In genomic region chr17:4933646-4934045, GRCh38 we compare ENCODE assay signal across 18 cellular contexts. TPM values are rescaled to one million over a fixed set of nuclear protein-coding genes. Genes with fewer than 3 reads are reported as not detected.
DNase-seq lines count a peak whose midpoint lies in the region; ATAC-seq and TF ChIP-seq lines count a peak whose summit lies in the region.
"Had no signal": no experiment of that assay in that cellular context is flagged by ENCODE, and none has a peak within 500 bp of the region (broad histone marks: within the 10 kb centered on the region; RNA-seq: fewer than 3 reads in every experiment).

No MANE protein-coding gene starts in this region.

- intact Hi-C loops in CD4-positive, alpha-beta T cell (cut with DNase I, micrococcal nuclease) = no loop called here
- intact Hi-C loops in naive thymus-derived CD4-positive, alpha-beta T cell (cut with micrococcal nuclease) = no loop called here

- peak overlapping the region; percentile 70 to 91 (median 82); a peak in 21 of 22 replicates for H3K4me2 ChIP-seq in BLaER1 treated with 17β-estradiol and CSF1 and Interleukin-3, amounts not matched to agents 10 nM and 100 nM

- no peak for TF ChIP-seq CTCF in CD4-positive, alpha-beta T cell (IDR thresholded peaks at IDR 0.05)

- no peak overlapping the region for H3K4me3 ChIP-seq in BLaER1 treated with 17β-estradiol and CSF1 and Interleukin-3, amounts not matched to agents 10 nM and 100 nM
- H3K4me3 ChIP-seq in naive thymus-derived CD4-positive, alpha-beta T cell (ENCODE audit: low read length) = no peak overlapping the region
- H3K4me3 ChIP-seq: colonic mucosa, tibial artery had no signal

- H3K4me1 Mint-ChIP-seq in CD4-positive, alpha-beta T cell (ENCODE audit: low read depth) = peaks cover 22% of the 10 kb centered on the region
- peaks cover 28% of the 10 kb centered on the region for H3K4me1 Mint-ChIP-seq in activated naive CD8-positive, alpha-beta T cell (ENCODE audit: low read depth)
- H3K4me1 Mint-ChIP-seq in naive thymus-derived CD4-positive, alpha-beta T cell = peaks cover 31 to 56% (median 38%) of the 10 kb centered on the region in 7 donors

- H4K20me1 ChIP-seq in BLaER1 treated with 17β-estradiol and CSF1 and Interleukin-3, amounts not matched to agents 10 nM and 100 nM = peaks cover 0 to 40% (median 10%) of the 10 kb centered on the region in 11 experiments; a peak in 12 of 22 replicates

- CTCF ChIA-PET in CD4-positive, alpha-beta T cell (lab: Charles Lee) = no interaction called here
- CTCF ChIA-PET in naive thymus-derived CD4-positive, alpha-beta T cell (lab: Charles Lee) = no interaction called here

- H3K36me3 Mint-ChIP-seq in CD4-positive, alpha-beta T cell (ENCODE audit: low read depth) = peaks cover 29% of the 10 kb centered on the region
- no peaks in the 10 kb centered on the region for H3K36me3 Mint-ChIP-seq in activated naive CD8-positive, alpha-beta T cell
- peaks cover 13 to 27% (median 17%) of the 10 kb centered on the region in 5 donors for H3K36me3 Mint-ChIP-seq in naive thymus-derived CD4-positive, alpha-beta T cell

- no peak for TF ChIP-seq POLR2A in GM18505 (IDR thresholded peaks at IDR 0.05; ENCODE audit: borderline replicate concordance, extremely low read depth, insufficient read depth, insufficient read length)

- H3K9me3 ChIP-seq in BLaER1 treated with 17β-estradiol and CSF1 and Interleukin-3, amounts not matched to agents 10 nM and 100 nM (replicated peaks in 1 of 11) = no peaks in the 10 kb centered on the region
- H3K9me3 ChIP-seq in CD4-positive, alpha-beta T cell (ENCODE audit: control insufficient read depth, low read length) = no peaks in the 10 kb centered on the region
- H3K9me3 ChIP-seq in naive thymus-derived CD4-positive, alpha-beta T cell (ENCODE audit: control insufficient read depth in 2 of 3, low read length in 3 of 3) = no peaks in the 10 kb centered on the region
- H3K9me3 ChIP-seq: colonic mucosa, SJSA1, tibial artery had no signal

- peak overlapping the region; percentile 46 for H3K27ac Mint-ChIP-seq in CD4-positive, alpha-beta T cell
- H3K27ac Mint-ChIP-seq in activated naive CD8-positive, alpha-beta T cell = peak overlapping the region; percentile 34
- peak overlapping the region in 7 of 9 donors; percentile 34 to 79 (median 57) for H3K27ac Mint-ChIP-seq in naive thymus-derived CD4-positive, alpha-beta T cell

- no peak for DNase-seq in CD4-positive, alpha-beta T cell
- DNase-seq in naive thymus-derived CD4-positive, alpha-beta T cell = no peak
- DNase-seq in Ammon's horn (ENCODE audit: low spot score) = no peak
- no peak for DNase-seq in NCI-H2107 treated with DMSO at 0.1 percent for 48 hours (lab: John Stamatoyannopoulos, UW; ENCODE audit: unreplicated experiment)
- DNase-seq: colonic mucosa, GOT3, NCI-H2081 treated with DMSO at 0.1 percent for 48 hours, NCI-H526 treated with DMSO at 0.1 percent for 48 hours, small intestine, tibial artery had no signal

- H3K9me3 Mint-ChIP-seq in CD4-positive, alpha-beta T cell = no peaks in the 10 kb centered on the region
- no peaks in the 10 kb centered on the region for H3K9me3 Mint-ChIP-seq in activated naive CD8-positive, alpha-beta T cell (ENCODE audit: low read depth)
- H3K9me3 Mint-ChIP-seq in naive thymus-derived CD4-positive, alpha-beta T cell = peaks cover 0 to 1% (median 0%) of the 10 kb centered on the region in 11 donors
- H3K9me3 Mint-ChIP-seq: IgD-negative memory B cell had no signal

- peaks cover 28 to 61% (median 42%) of the 10 kb centered on the region in 11 experiments for H3K36me3 ChIP-seq in BLaER1 treated with 17β-estradiol and CSF1 and Interleukin-3, amounts not matched to agents 10 nM and 100 nM
- H3K36me3 ChIP-seq in naive thymus-derived CD4-positive, alpha-beta T cell (ENCODE audit: control insufficient read depth in 2 of 3, insufficient read depth in 3 of 3, low read length in 3 of 3) = peaks cover 0 to 32% (median 7%) of the 10 kb centered on the region in 3 experiments

- H3K27ac ChIP-seq in BLaER1 treated with 17β-estradiol and CSF1 and Interleukin-3, amounts not matched to agents 10 nM and 100 nM = peak overlapping the region in 6 of 11 experiments; percentile 2 to 50 (median 38); a peak in 6 of 22 replicates
- no peak overlapping the region for H3K27ac ChIP-seq in CD4-positive, alpha-beta T cell (ENCODE audit: low read depth, low read length)
- H3K27ac ChIP-seq in naive thymus-derived CD4-positive, alpha-beta T cell (ENCODE audit: low read depth, low read length) = no peak overlapping the region
- H3K27ac ChIP-seq: colonic mucosa, SJSA1, tibial artery had no signal

- POLR2A ChIA-PET in CD4-positive, alpha-beta T cell (lab: Charles Lee) = interaction anchor here (1.3 kb wide), 1 partner anchor 34 kb away, joined by 10 read pairs; the partner anchor contains the start of gene SPAG7
- POLR2A ChIA-PET in naive thymus-derived CD4-positive, alpha-beta T cell (lab: Charles Lee) = interaction anchor here (0.8 to 1.3 kb wide), 2 partner anchors 9 to 34 kb away, joined by 3 to 7 read pairs; partner anchors contain the start of gene SPAG7

- H3K27me3 ChIP-seq in BLaER1 treated with 17β-estradiol and CSF1 and Interleukin-3, amounts not matched to agents 10 nM and 100 nM = no peaks in the 10 kb centered on the region
- no peaks in the 10 kb centered on the region for H3K27me3 ChIP-seq in CD4-positive, alpha-beta T cell (ENCODE audit: control insufficient read depth, insufficient read depth, low read length)
- H3K27me3 ChIP-seq in naive thymus-derived CD4-positive, alpha-beta T cell (ENCODE audit: control insufficient read depth in 2 of 2, insufficient read depth in 2 of 2, low read length in 2 of 2) = no peaks in the 10 kb centered on the region
- H3K27me3 ChIP-seq: colonic mucosa, SJSA1, tibial artery had no signal

- H3K4me3 Mint-ChIP-seq in CD4-positive, alpha-beta T cell = no peak overlapping the region
- H3K4me3 Mint-ChIP-seq in activated naive CD8-positive, alpha-beta T cell = peak overlapping the region; percentile 38
- peak overlapping the region in 5 of 10 donors; percentile 30 to 66 (median 56) for H3K4me3 Mint-ChIP-seq in naive thymus-derived CD4-positive, alpha-beta T cell

- H3K9ac ChIP-seq in BLaER1 treated with 17β-estradiol and CSF1 and Interleukin-3, amounts not matched to agents 10 nM and 100 nM = peak overlapping the region in 7 of 11 experiments; percentile 16 to 70 (median 53); a peak in 9 of 22 replicates

- H3K4me1 ChIP-seq in BLaER1 treated with 17β-estradiol and CSF1 and Interleukin-3, amounts not matched to agents 10 nM and 100 nM = peaks cover 34 to 70% (median 59%) of the 10 kb centered on the region in 10 experiments
- peaks cover 15 to 16% of the 10 kb centered on the region in 2 donors for H3K4me1 ChIP-seq in naive thymus-derived CD4-positive, alpha-beta T cell (ENCODE audit: control insufficient read depth in 2 of 2, insufficient read depth in 2 of 2, low read length in 2 of 2)

- no peak for ATAC-seq in CD4-positive, alpha-beta T cell (ENCODE audit: poor library complexity)
- ATAC-seq in naive thymus-derived CD4-positive, alpha-beta T cell = no peak
- ATAC-seq in GM18505 (IDR thresholded peaks at IDR 0.05; ENCODE audit: unreplicated experiment) = no peak

- H3K27me3 Mint-ChIP-seq in CD4-positive, alpha-beta T cell = no peaks in the 10 kb centered on the region
- no peaks in the 10 kb centered on the region for H3K27me3 Mint-ChIP-seq in activated naive CD8-positive, alpha-beta T cell
- H3K27me3 Mint-ChIP-seq in naive thymus-derived CD4-positive, alpha-beta T cell = peaks cover 0 to 4% (median 0%) of the 10 kb centered on the region in 5 donors

RNA-seq across cellular contexts. Expression of gene GP1BA, which starts 1.6 kb away (rescaled TPM):
- total RNA-seq in CD4-positive, alpha-beta T cell = not detected
- 1 to 10 TPM in 1 of 5 experiments, not detected in 4; 1.6 TPM for total RNA-seq in naive thymus-derived CD4-positive, alpha-beta T cell
- polyA plus RNA-seq in naive thymus-derived CD4-positive, alpha-beta T cell = not detected
- total RNA-seq: colonic mucosa, frontal cortex, left ventricle myocardium superior, OCI-LY7, SJSA1 had no signal

RNA-seq across cellular contexts. Expression of gene SLC25A11, which starts 6.2 kb away (rescaled TPM):
- total RNA-seq in CD4-positive, alpha-beta T cell = 10 to 100 TPM; 20.8 to 21.9 TPM
- total RNA-seq in naive thymus-derived CD4-positive, alpha-beta T cell = 10 to 100 TPM; 27.0 to 82.6 (median 44.1) TPM
- 10 to 100 TPM; 57.8 to 86.8 TPM for polyA plus RNA-seq in naive thymus-derived CD4-positive, alpha-beta T cell

RNA-seq across cellular contexts. Expression of gene RNF167, which starts 6.4 kb away (rescaled TPM):
- 10 to 100 TPM; 59.3 to 62.8 TPM for total RNA-seq in CD4-positive, alpha-beta T cell
- total RNA-seq in naive thymus-derived CD4-positive, alpha-beta T cell = 100 to 1,000 TPM in 4 of 5 experiments, 10 to 100 TPM in 1; 97.3 to 248 (median 148) TPM
- polyA plus RNA-seq in naive thymus-derived CD4-positive, alpha-beta T cell = 10 to 100 TPM; 25.3 to 28.0 TPM

RNA-seq across cellular contexts. Expression of gene PFN1, which starts 14.7 kb away (rescaled TPM):
- total RNA-seq in CD4-positive, alpha-beta T cell = 100 to 1,000 TPM; 349 to 362 TPM
- total RNA-seq in naive thymus-derived CD4-positive, alpha-beta T cell = 1,000 to 10,000 TPM in 1 of 5 experiments, 100 to 1,000 TPM in 4; 430 to 2,132 (median 445) TPM
- polyA plus RNA-seq in naive thymus-derived CD4-positive, alpha-beta T cell = 1,000 to 10,000 TPM; 1,617 to 1,727 TPM

RNA-seq across cellular contexts. Expression of gene ENO3, which starts 17.3 kb away (rescaled TPM):
- 10 to 100 TPM; 17.2 to 20.5 TPM for total RNA-seq in CD4-positive, alpha-beta T cell
- total RNA-seq in naive thymus-derived CD4-positive, alpha-beta T cell = 10 to 100 TPM; 21.5 to 56.3 (median 31.8) TPM
- 1 to 10 TPM in 1 of 2 donors, under 1 TPM in 1; 0.87 to 1.8 TPM for polyA plus RNA-seq in naive thymus-derived CD4-positive, alpha-beta T cell

Comparison
In these comparisons a context has a peak if more than half of its experiments do, and no peak if none do; other contexts are left out.
1. H3K27ac ChIP-seq: peak in BLaER1 treated with 17β-estradiol and CSF1 and Interleukin-3, amounts not matched to agents 10 nM and 100 nM (6 of 11); none in CD4-positive, alpha-beta T cell (single experiment) and naive thymus-derived CD4-positive, alpha-beta T cell (single experiment).
2. Peak in every context shown above with its lines, with median percentiles within 50 percentile points of each other: H3K27ac Mint-ChIP-seq.